ENCODE assay signal across 10 cellular contexts in genomic region chr20:62181808-62182207, GRCh38. TPM values are rescaled to one million over a fixed set of nuclear protein-coding genes. Genes with fewer than 3 reads are reported as not detected.
A peak's percentile ranks its signal among the peaks of the same experiment; 100 is the strongest.
DNase-seq lines count a peak whose midpoint lies in the region; ATAC-seq and TF ChIP-seq lines count a peak whose summit lies in the region.
"Had no signal": no experiment of that assay in that cellular context is flagged by ENCODE, and none has a peak within 500 bp of the region (broad histone marks: within the 10 kb centered on the region; RNA-seq: fewer than 3 reads in every experiment).

No MANE protein-coding gene starts in this region.

- POLR2A ChIA-PET in T-cell (lab: Charles Lee) = no interaction called here

- ATAC-seq in T-cell (replicated peaks in 1 of 4) (no peak), left lung (no peak)
- no peak for ATAC-seq in stimulated activated memory B cell treated with anti-CD40 and anti-IgM and Interleukin-4, amounts not matched to agents 10 μg/mL and 1 μg/mL and 100 μg/mL, for 72 hours

- peak overlapping the region in 1 of 2 donors; percentile 94 for H3K27ac ChIP-seq in left lung

- no peaks in the 10 kb centered on the region for H3K27me3 ChIP-seq in left lung

- peaks cover 22% of the 10 kb centered on the region for H3K4me1 Mint-ChIP-seq in activated CD4-positive, alpha-beta T cell treated with anti-CD3 and anti-CD28 coated beads, Interleukin-2, amount 10 ng/mL, durations not matched to agents 24 days and 14 days
- H3K4me1 Mint-ChIP-seq in T-cell = peaks cover 27 to 35% (median 34%) of the 10 kb centered on the region in 3 donors
- H3K4me1 Mint-ChIP-seq in glutamatergic neuron (ENCODE audit: low read depth, unreplicated experiment) = peaks cover 15% of the 10 kb centered on the region
- H3K4me1 Mint-ChIP-seq in stimulated activated memory B cell treated with anti-CD40 and anti-IgM and Interleukin-4, amounts not matched to agents 10 μg/mL and 1 μg/mL and 100 μg/mL, for 72 hours = peaks cover 40% of the 10 kb centered on the region

- peak overlapping the region in 1 of 2 donors; percentile 77 for H3K4me3 ChIP-seq in left lung

- TF ChIP-seq CTCF in glutamatergic neuron (IDR thresholded peaks at IDR 0.05; ENCODE audit: partially characterized antibody, unreplicated experiment) (no peak), left lung (IDR thresholded peaks at IDR 0.05) (no peak)

- H3K4me3 Mint-ChIP-seq in activated CD4-positive, alpha-beta T cell treated with anti-CD3 and anti-CD28 coated beads, Interleukin-2, amount 10 ng/mL, durations not matched to agents 24 days and 14 days = peak overlapping the region; percentile 92
- H3K4me3 Mint-ChIP-seq in T-cell = peak overlapping the region; percentile 84 to 91 (median 86)
- peak overlapping the region; percentile 89 for H3K4me3 Mint-ChIP-seq in glutamatergic neuron (ENCODE audit: unreplicated experiment)
- H3K4me3 Mint-ChIP-seq in stimulated activated memory B cell treated with anti-CD40 and anti-IgM and Interleukin-4, amounts not matched to agents 10 μg/mL and 1 μg/mL and 100 μg/mL, for 72 hours = peak overlapping the region; percentile 98

- H3K27ac Mint-ChIP-seq in activated CD4-positive, alpha-beta T cell treated with anti-CD3 and anti-CD28 coated beads, Interleukin-2, amount 10 ng/mL, durations not matched to agents 24 days and 14 days = peak overlapping the region; percentile 95
- H3K27ac Mint-ChIP-seq in T-cell = peak overlapping the region; percentile 87 to 89
- peak overlapping the region; percentile 85 for H3K27ac Mint-ChIP-seq in glutamatergic neuron (ENCODE audit: unreplicated experiment)
- H3K27ac Mint-ChIP-seq in stimulated activated memory B cell treated with anti-CD40 and anti-IgM and Interleukin-4, amounts not matched to agents 10 μg/mL and 1 μg/mL and 100 μg/mL, for 72 hours = peak overlapping the region; percentile 99

- peaks cover 6 to 39% of the 10 kb centered on the region in 2 donors for H3K4me1 ChIP-seq in left lung

- no peak for DNase-seq in activated CD4-positive, alpha-beta T cell treated with anti-CD3 and anti-CD28 coated beads, Interleukin-2, amount 10 ng/mL, durations not matched to agents 24 days and 14 days
- DNase-seq in activated CD4-positive, alpha-beta T cell treated with anti-CD3 and anti-CD28 coated beads, Interleukin-2, amount 50 U/mL, for 1 hour = no peak
- DNase-seq in T-cell (no peak), glutamatergic neuron (no peak), left lung (no peak), NCI-H345 treated with DMSO at 0.1 percent for 48 hours (lab: John Stamatoyannopoulos, UW; ENCODE audit: unreplicated experiment) (no peak), NCI-H226 (no peak)
- DNase-seq: NCI-H748 treated with DMSO at 0.1 percent for 48 hours; stimulated activated CD4-positive, alpha-beta T cell treated with anti-CD3 and anti-CD28 coated beads, Interleukin-4, amount 100 ng/mL, for 24 hours had no signal

- intact Hi-C loops in activated CD4-positive, alpha-beta T cell treated with anti-CD3 and anti-CD28 coated beads, Interleukin-2, amount 10 ng/mL, durations not matched to agents 24 days and 14 days (cut with micrococcal nuclease) = loop anchor here (1.0 to 2.0 kb wide), 4 partner anchors 21 to 121 kb away; partner anchors contain the start of genes ADRM1, LSM14B, PSMA7 and SS18L1
- intact Hi-C loops in left lung (cut with DNase I) = no loop called here

- H3K9me3 Mint-ChIP-seq in activated CD4-positive, alpha-beta T cell treated with anti-CD3 and anti-CD28 coated beads, Interleukin-2, amount 10 ng/mL, durations not matched to agents 24 days and 14 days = no peaks in the 10 kb centered on the region
- H3K9me3 Mint-ChIP-seq in T-cell (no peaks in the 10 kb centered on the region), glutamatergic neuron (ENCODE audit: unreplicated experiment) (peaks cover 4% of the 10 kb centered on the region)
- no peaks in the 10 kb centered on the region for H3K9me3 Mint-ChIP-seq in stimulated activated memory B cell treated with anti-CD40 and anti-IgM and Interleukin-4, amounts not matched to agents 10 μg/mL and 1 μg/mL and 100 μg/mL, for 72 hours

- H3K36me3 ChIP-seq in left lung = peaks cover 0 to 14% of the 10 kb centered on the region in 2 donors

- H3K27me3 Mint-ChIP-seq in activated CD4-positive, alpha-beta T cell treated with anti-CD3 and anti-CD28 coated beads, Interleukin-2, amount 10 ng/mL, durations not matched to agents 24 days and 14 days = no peaks in the 10 kb centered on the region
- no peaks in the 10 kb centered on the region for H3K27me3 Mint-ChIP-seq in T-cell
- H3K27me3 Mint-ChIP-seq in glutamatergic neuron (ENCODE audit: unreplicated experiment) = peaks cover 2% of the 10 kb centered on the region
- H3K27me3 Mint-ChIP-seq in stimulated activated memory B cell treated with anti-CD40 and anti-IgM and Interleukin-4, amounts not matched to agents 10 μg/mL and 1 μg/mL and 100 μg/mL, for 72 hours = no peaks in the 10 kb centered on the region

- H3K9me3 ChIP-seq in left lung = no peaks in the 10 kb centered on the region

- CTCF ChIA-PET in T-cell (lab: Charles Lee) = no interaction called here

- H3K36me3 Mint-ChIP-seq in activated CD4-positive, alpha-beta T cell treated with anti-CD3 and anti-CD28 coated beads, Interleukin-2, amount 10 ng/mL, durations not matched to agents 24 days and 14 days (ENCODE audit: low read depth) = peaks cover 14% of the 10 kb centered on the region
- H3K36me3 Mint-ChIP-seq in T-cell (peaks cover 2% of the 10 kb centered on the region), glutamatergic neuron (ENCODE audit: unreplicated experiment) (no peaks in the 10 kb centered on the region)
- H3K36me3 Mint-ChIP-seq in stimulated activated memory B cell treated with anti-CD40 and anti-IgM and Interleukin-4, amounts not matched to agents 10 μg/mL and 1 μg/mL and 100 μg/mL, for 72 hours = no peaks in the 10 kb centered on the region

RNA-seq across cellular contexts. Expression of gene MTG2, which starts 1.0 kb away (rescaled TPM):
- total RNA-seq in activated CD4-positive, alpha-beta T cell treated with anti-CD3 and anti-CD28 coated beads, Interleukin-2, amount 10 ng/mL, durations not matched to agents 24 days and 14 days = 43.0 and 44.4 TPM in 2 replicates
- total RNA-seq in T-cell = 10 to 100 TPM; 21.1 to 51.9 (median 44.1) TPM
- 27.1 TPM for total RNA-seq in glutamatergic neuron (ENCODE audit: unreplicated experiment)
- total RNA-seq in left lung = 10 to 100 TPM; 25.5 to 29.6 TPM

RNA-seq across cellular contexts. Expression of gene SS18L1, which starts 38.2 kb away (rescaled TPM):
- total RNA-seq in activated CD4-positive, alpha-beta T cell treated with anti-CD3 and anti-CD28 coated beads, Interleukin-2, amount 10 ng/mL, durations not matched to agents 24 days and 14 days = 26.7 and 29.0 TPM in 2 replicates
- total RNA-seq in T-cell = 10 to 100 TPM; 14.6 to 23.6 (median 19.4) TPM
- total RNA-seq in glutamatergic neuron (ENCODE audit: unreplicated experiment) = 50.4 TPM
- total RNA-seq in left lung = 10 to 100 TPM; 14.6 to 14.9 TPM

RNA-seq across cellular contexts. Expression of gene HRH3, which starts 38.3 kb away (rescaled TPM):
- total RNA-seq in activated CD4-positive, alpha-beta T cell treated with anti-CD3 and anti-CD28 coated beads, Interleukin-2, amount 10 ng/mL, durations not matched to agents 24 days and 14 days = not detected in 2 replicates
- not detected for total RNA-seq in T-cell
- total RNA-seq in glutamatergic neuron (ENCODE audit: unreplicated experiment) = 13.7 TPM
- not detected for total RNA-seq in left lung

RNA-seq across cellular contexts. Expression of gene PSMA7, which starts 38.6 kb away (rescaled TPM):
- total RNA-seq in activated CD4-positive, alpha-beta T cell treated with anti-CD3 and anti-CD28 coated beads, Interleukin-2, amount 10 ng/mL, durations not matched to agents 24 days and 14 days = 434 and 449 TPM in 2 replicates
- total RNA-seq in T-cell (100 to 1,000 TPM; 136 to 233 (median 208) TPM), glutamatergic neuron (ENCODE audit: unreplicated experiment) (289 TPM), left lung (100 to 1,000 TPM; 180 to 296 TPM)

RNA-seq across cellular contexts. Expression of gene OSBPL2, which starts 56.5 kb away (rescaled TPM):
- total RNA-seq in activated CD4-positive, alpha-beta T cell treated with anti-CD3 and anti-CD28 coated beads, Interleukin-2, amount 10 ng/mL, durations not matched to agents 24 days and 14 days = 29.0 and 29.2 TPM in 2 replicates
- total RNA-seq in T-cell (10 to 100 TPM; 57.0 to 70.1 (median 63.0) TPM), glutamatergic neuron (ENCODE audit: unreplicated experiment) (42.6 TPM), left lung (10 to 100 TPM; 40.1 to 47.3 TPM)

Comparison
In these comparisons a context has a peak if more than half of its experiments do, and no peak if none do; other contexts are left out.
1. RNA of gene HRH3, which starts 38.3 kb away (total RNA-seq): 13.7 TPM in glutamatergic neuron (single experiment); not detected in activated CD4-positive, alpha-beta T cell treated with anti-CD3 and anti-CD28 coated beads, Interleukin-2, amount 10 ng/mL, durations not matched to agents 24 days and 14 days, not detected in T-cell and not detected in left lung; every median in the first group is over 10 times any median in the second.
2. Peak in every context shown above with its lines, with median percentiles within 50 percentile points of each other: H3K27ac Mint-ChIP-seq and H3K4me3 Mint-ChIP-seq.